ENCODE assay signal across 22 cellular contexts in the genomic region with DNA sequence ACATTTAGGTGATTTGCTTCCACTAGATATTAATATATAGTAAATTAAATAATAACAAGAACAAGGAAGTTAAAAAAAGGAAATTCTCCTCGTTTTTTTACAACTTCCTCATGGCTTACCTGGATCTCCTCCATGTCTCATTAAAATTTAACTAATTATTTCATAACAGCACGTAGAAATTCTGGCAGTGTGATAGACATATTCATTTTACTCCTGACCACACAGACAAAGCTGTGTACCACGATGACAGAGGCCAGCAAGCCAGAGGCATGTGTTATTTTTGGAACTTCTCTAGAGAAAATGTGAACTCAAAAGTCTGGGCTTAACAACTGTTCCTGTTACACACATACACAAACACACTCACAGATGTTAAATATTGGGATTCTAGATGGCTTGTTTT.
DNase-seq lines count a peak whose midpoint lies in the region; ATAC-seq and TF ChIP-seq lines count a peak whose summit lies in the region.
"Had no signal": no experiment of that assay in that cellular context is flagged by ENCODE, and none has a peak within 500 bp of the region (broad histone marks: within the 10 kb centered on the region; RNA-seq: fewer than 3 reads in every experiment).

No MANE protein-coding gene starts in this region.

- DNase-seq in Calu3 (no peak), MV-4-11 (lab: John Stamatoyannopoulos, UW) (peak; percentile 7), left lung (no peak), NCI-H748 treated with DMSO at 0.1 percent for 48 hours (lab: John Stamatoyannopoulos, UW) (no peak), lower leg skin (ENCODE audit: low spot score in 2 of 2) (no peak)
- DNase-seq in activated CD8-positive, alpha-beta memory T cell treated with anti-CD3 and anti-CD28 coated beads, Interleukin-2, amount 50 U/mL, for 4 hours, result no peak
- no peak for DNase-seq in effector CD4-positive, alpha-beta T cell
- DNase-seq: activated CD4-positive, alpha-beta T cell treated with anti-CD3 and anti-CD28 coated beads, Interleukin-2, amount 50 U/mL, for 4 hours; brain microvascular endothelial cell; COR-L47; cortex of kidney; EL; midbrain; NCI-H1694 treated with DMSO at 0.1 percent for 48 hours; OCI-M1; posterior cingulate gyrus; stimulated activated CD4-positive, alpha-beta T cell treated with anti-CD3 and anti-CD28 coated beads, Interleukin-1b, Interleukin-23, amount 100 ng/mL, for 48 hours; uterus had no signal

- WGBS in lower leg skin, 2 donors, result 1 to 2% methylated on average over 3 of the region's 3 CpGs

- no peaks in the 10 kb centered on the region for H3K36me3 ChIP-seq in left lung
- H3K36me3 ChIP-seq: BLaER1, brain microvascular endothelial cell, suprapubic skin, uterus had no signal

- H3K36me3 Mint-ChIP-seq in Calu3 (ENCODE audit: insufficient read depth, unreplicated experiment), result no peaks in the 10 kb centered on the region

- peak; percentile 27 for ATAC-seq in GM21737 (IDR thresholded peaks at IDR 0.05; ENCODE audit: unreplicated experiment)
- peak; percentile 54 for ATAC-seq in left lung
- ATAC-seq: Right ventricle myocardium inferior had no signal

- TF ChIP-seq POLR2A in lower leg skin (IDR thresholded peaks at IDR 0.05), result no peak

- intact Hi-C loops in Calu3 (cut with micrococcal nuclease; ENCODE audit: unreplicated experiment), result loop anchor here (5.0 kb wide), 1 partner anchor 49 kb away; no protein-coding TSS in a partner anchor
- intact Hi-C loops in left lung (cut with DNase I), result no loop called here
- intact Hi-C loops in lower leg skin (cut with DNase I; ENCODE audit: low total_unique reads), result no loop called here

- H3K27me3 Mint-ChIP-seq in Calu3 (ENCODE audit: unreplicated experiment), result no peaks in the 10 kb centered on the region

- no peaks in the 10 kb centered on the region for H3K27me3 ChIP-seq in left lung
- H3K27me3 ChIP-seq: BLaER1, brain microvascular endothelial cell, suprapubic skin, uterus had no signal

- CTCF ChIA-PET in Calu3 (lab: Charles Lee), result interaction anchor here (1.2 to 2.5 kb wide), 2 partner anchors 13 to 33 kb away, joined by 3 to 6 read pairs; no protein-coding TSS in a partner anchor

- no peak overlapping the region for H3K27ac Mint-ChIP-seq in Calu3 (ENCODE audit: unreplicated experiment)

- peaks cover 27% of the 10 kb centered on the region for H3K4me1 Mint-ChIP-seq in Calu3 (ENCODE audit: low read depth, unreplicated experiment)

- H3K9me3 ChIP-seq in left lung, result no peaks in the 10 kb centered on the region
- H3K9me3 ChIP-seq: suprapubic skin, uterus had no signal

- no peaks in the 10 kb centered on the region for H3K4me1 ChIP-seq in left lung
- H3K4me1 ChIP-seq: suprapubic skin, uterus had no signal

- BruUV-seq in Calu3 (replicated peaks; lab: Mats Ljungman, UMichigan), result no TSS peak

- H3K4me3 ChIP-seq in left lung (no peak overlapping the region), lower leg skin (ENCODE audit: low read depth, poor library complexity, severe bottlenecking) (no peak overlapping the region)
- H3K4me3 ChIP-seq: BLaER1, suprapubic skin, uterus had no signal

- TF ChIP-seq CTCF in Calu3 (IDR thresholded peaks at IDR 0.05; ENCODE audit: unreplicated experiment), result no peak
- TF ChIP-seq CTCF in left lung (IDR thresholded peaks at IDR 0.05), result no peak
- no peak for TF ChIP-seq CTCF in lower leg skin (IDR thresholded peaks at IDR 0.05)

- H3K9me3 Mint-ChIP-seq in Calu3 (ENCODE audit: low read depth, unreplicated experiment), result no peaks in the 10 kb centered on the region

- peak overlapping the region; percentile 12 for H3K4me3 Mint-ChIP-seq in Calu3 (ENCODE audit: low read depth, unreplicated experiment)

- no peak overlapping the region for H3K27ac ChIP-seq in left lung
- H3K27ac ChIP-seq: BLaER1, brain microvascular endothelial cell, suprapubic skin, uterus had no signal
